Comparison of ENCODE assay signal across 9 cellular contexts in genomic region chr10:50347394-50347802, GRCh38.
A peak's percentile ranks its signal among the peaks of the same experiment; 100 is the strongest.
DNase-seq lines count a peak whose midpoint lies in the region; ATAC-seq and TF ChIP-seq lines count a peak whose summit lies in the region.
"Had no signal": no experiment of that assay in that cellular context is flagged by ENCODE, and none has a peak within 500 bp of the region (broad histone marks: within the 10 kb centered on the region; RNA-seq: fewer than 3 reads in every experiment).

No MANE protein-coding gene starts in this region.

- H3K9me3 ChIP-seq in uterus, result no peaks in the 10 kb centered on the region
- H3K9me3 ChIP-seq: thoracic aorta had no signal

- no peaks in the 10 kb centered on the region for H3K36me3 ChIP-seq in uterus
- H3K36me3 ChIP-seq: thoracic aorta had no signal

- H3K9me3 Mint-ChIP-seq in stimulated activated naive B cell treated with anti-CD40 and anti-IgM and Interleukin-4, amounts not matched to agents 10 μg/mL and 1 μg/mL and 100 μg/mL, for 72 hours, result peaks cover 12 to 18% of the 10 kb centered on the region in 2 donors

- no peak for TF ChIP-seq POLR2A in uterus (IDR thresholded peaks at IDR 0.05)

- peaks cover 37 to 47% of the 10 kb centered on the region in 2 donors for H3K36me3 Mint-ChIP-seq in stimulated activated naive B cell treated with anti-CD40 and anti-IgM and Interleukin-4, amounts not matched to agents 10 μg/mL and 1 μg/mL and 100 μg/mL, for 72 hours

- no peak overlapping the region for H3K27ac ChIP-seq in uterus
- H3K27ac ChIP-seq: thoracic aorta had no signal

- intact Hi-C loops in uterus (cut with DNase I; ENCODE audit: low total_unique reads), result no loop called here

- TF ChIP-seq CTCF in uterus (IDR thresholded peaks at IDR 0.05), result no peak

- no peak overlapping the region for H3K4me3 Mint-ChIP-seq in stimulated activated naive B cell treated with anti-CD40 and anti-IgM and Interleukin-4, amounts not matched to agents 10 μg/mL and 1 μg/mL and 100 μg/mL, for 72 hours

- H3K4me3 ChIP-seq in uterus, result no peak overlapping the region
- H3K4me3 ChIP-seq: thoracic aorta had no signal

- peak; percentile 12 for DNase-seq in stimulated activated naive B cell treated with anti-CD40 and anti-IgM and Interleukin-4, amounts not matched to agents 10 μg/mL and 1 μg/mL and 100 μg/mL, for 72 hours
- DNase-seq in globus pallidus (ENCODE audit: low spot score), result no peak
- DNase-seq in uterus, result no peak
- no peak for DNase-seq in NCI-H446 treated with DMSO at 0.1 percent for 48 hours (lab: John Stamatoyannopoulos, UW)
- DNase-seq: left cardiac atrium had no signal

- H3K4me1 ChIP-seq in uterus, result no peaks in the 10 kb centered on the region

- H3K27ac Mint-ChIP-seq in stimulated activated naive B cell treated with anti-CD40 and anti-IgM and Interleukin-4, amounts not matched to agents 10 μg/mL and 1 μg/mL and 100 μg/mL, for 72 hours, result peak overlapping the region; percentile 32

- no peaks in the 10 kb centered on the region for H3K27me3 Mint-ChIP-seq in stimulated activated naive B cell treated with anti-CD40 and anti-IgM and Interleukin-4, amounts not matched to agents 10 μg/mL and 1 μg/mL and 100 μg/mL, for 72 hours

- no peaks in the 10 kb centered on the region for H3K27me3 ChIP-seq in uterus

- H3K4me1 Mint-ChIP-seq in stimulated activated naive B cell treated with anti-CD40 and anti-IgM and Interleukin-4, amounts not matched to agents 10 μg/mL and 1 μg/mL and 100 μg/mL, for 72 hours, result peaks cover 15 to 37% of the 10 kb centered on the region in 2 donors

- ATAC-seq in GM19035 (IDR thresholded peaks at IDR 0.05; ENCODE audit: unreplicated experiment) (peak; percentile 82), HG02588 (IDR thresholded peaks at IDR 0.05; ENCODE audit: unreplicated experiment) (peak; percentile 90), HG03558 (IDR thresholded peaks at IDR 0.05; ENCODE audit: extremely low read depth, unreplicated experiment) (peak; percentile 64)
- peak; percentile 88 to 98 for ATAC-seq in stimulated activated naive B cell treated with anti-CD40 and anti-IgM and Interleukin-4, amounts not matched to agents 10 μg/mL and 1 μg/mL and 100 μg/mL, for 72 hours (replicated peaks)
